8 cellular contexts compared by ENCODE assay signal in the genomic region with DNA sequence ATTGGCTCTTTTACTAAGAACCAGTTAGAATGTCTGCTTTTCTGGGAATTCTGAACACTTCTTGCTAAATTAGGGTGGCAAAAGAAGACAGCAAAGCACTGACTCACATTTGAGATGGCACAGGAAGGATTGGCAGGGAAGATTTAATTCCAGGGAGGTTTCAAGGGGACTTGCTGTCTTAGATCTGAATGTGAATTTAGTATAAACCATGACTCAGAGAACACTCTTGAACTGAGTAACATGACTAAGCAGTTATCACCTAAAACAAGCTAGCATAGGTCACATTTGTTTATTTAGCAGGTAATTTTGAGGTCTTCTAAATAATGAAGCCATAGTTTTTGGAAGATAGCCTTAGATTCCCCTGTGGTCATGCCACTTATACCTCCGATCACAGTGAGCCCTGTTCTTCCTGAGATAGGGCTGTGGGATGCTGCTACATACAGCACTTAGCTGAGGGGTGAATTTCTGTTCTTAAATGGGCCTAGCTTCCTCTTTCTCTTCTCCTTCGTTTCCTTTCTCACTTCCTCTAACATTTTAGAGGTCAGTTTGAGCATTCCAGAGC.
DNase-seq lines count a peak whose midpoint lies in the region; ATAC-seq and TF ChIP-seq lines count a peak whose summit lies in the region.

No MANE protein-coding gene starts in this region.

- TF ChIP-seq POLR2A in spleen (IDR thresholded peaks at IDR 0.05), result no peak

- DNase-seq in Karpas-422 (peak; percentile 57), choroid plexus epithelial cell (ENCODE audit: low read depth) (peak; percentile 56), omental fat pad (ENCODE audit: low spot score) (no peak), spleen (no peak), NCI-H446 treated with DMSO at 0.1 percent for 48 hours (lab: John Stamatoyannopoulos, UW) (no peak), activated gamma-delta T cell treated with Interleukin-2 at 50 U/mL for 16 hours (no peak)
- no peak for DNase-seq in activated CD4-positive, alpha-beta T cell treated with anti-CD3 and anti-CD28 coated beads for 4 hours

- H3K27ac ChIP-seq in Karpas-422 (ENCODE audit: low read length) (no peak overlapping the region), spleen (peak overlapping the region in 3 of 8 donors; percentile 29 to 47 (median 45))

- H3K27me3 ChIP-seq in Karpas-422 (ENCODE audit: low read length) (no peaks in the 10 kb centered on the region), spleen (replicated peaks in 1 of 7) (no peaks in the 10 kb centered on the region)

- intact Hi-C loops in spleen (cut with DNase I; ENCODE audit: low total_unique reads), result no loop called here

- H3K79me2 ChIP-seq in Karpas-422 (ENCODE audit: low read length), result no peaks in the 10 kb centered on the region

- H2AFZ ChIP-seq in Karpas-422 (ENCODE audit: low read length), result peak overlapping the region; percentile 75; the same call in 1 of the 2 replicates

- H3K4me1 ChIP-seq in Karpas-422 (ENCODE audit: low read length) (peaks cover 17% of the 10 kb centered on the region), spleen (peaks cover 0 to 18% (median 9%) of the 10 kb centered on the region in 6 donors)

- H3K9me3 ChIP-seq in Karpas-422 (ENCODE audit: low read length) (no peaks in the 10 kb centered on the region), spleen (peaks cover 0 to 3% (median 0%) of the 10 kb centered on the region in 8 donors)

- H3K9ac ChIP-seq in Karpas-422 (ENCODE audit: low read length), result peak overlapping the region; percentile 27; the same call in 1 of the 2 replicates

- H3K4me2 ChIP-seq in Karpas-422 (ENCODE audit: low read depth, low read length, poor library complexity, severe bottlenecking), result peak overlapping the region; percentile 38

- WGBS in spleen, 5 donors, result 6 to 23% (median 16%) methylated on average over 2 of the region's 2 CpGs

- H3K9me2 ChIP-seq in Karpas-422 (replicated peaks; ENCODE audit: insufficient read depth, low read length), result no peaks in the 10 kb centered on the region

- H3K4me3 ChIP-seq in Karpas-422 (ENCODE audit: low read length) (no peak overlapping the region), choroid plexus epithelial cell (ENCODE audit: low read depth, low read length) (no peak overlapping the region), spleen (no peak overlapping the region)

- TF ChIP-seq CTCF in choroid plexus epithelial cell (conservative IDR thresholded peaks at IDR 0.05; ENCODE audit: low read depth, low read length), result no peak
- TF ChIP-seq CTCF in omental fat pad (IDR thresholded peaks at IDR 0.05), result no peak
- no peak for TF ChIP-seq CTCF in spleen (IDR thresholded peaks at IDR 0.05 in 8 of 11, conservative IDR thresholded peaks at IDR 0.05 in 3 of 11)

- peak; percentile 53 for ATAC-seq in GM18508 (IDR thresholded peaks at IDR 0.05; ENCODE audit: insufficient read depth, unreplicated experiment)
- peak; percentile 71 for ATAC-seq in omental fat pad (ENCODE audit: low FRiP score)

- no peaks in the 10 kb centered on the region for H3K36me3 ChIP-seq in Karpas-422 (ENCODE audit: insufficient read depth, low read length)
- H3K36me3 ChIP-seq in spleen, result no peaks in the 10 kb centered on the region

- H4K20me1 ChIP-seq in Karpas-422 (ENCODE audit: insufficient read depth, low read depth, low read length), result no peaks in the 10 kb centered on the region

Comparison
In these comparisons a context has a peak if more than half of its experiments do, and no peak if none do; other contexts are left out.
1. DNase-seq: peak in Karpas-422 (single experiment) and choroid plexus epithelial cell (single experiment); none in omental fat pad (single experiment), spleen (single experiment), NCI-H446 treated with DMSO at 0.1 percent for 48 hours (single experiment), activated CD4-positive, alpha-beta T cell treated with anti-CD3 and anti-CD28 coated beads for 4 hours (0 of 2) and activated gamma-delta T cell treated with Interleukin-2 at 50 U/mL for 16 hours (single experiment).